Comparison of ENCODE assay signal across 24 cellular contexts in the genomic region with DNA sequence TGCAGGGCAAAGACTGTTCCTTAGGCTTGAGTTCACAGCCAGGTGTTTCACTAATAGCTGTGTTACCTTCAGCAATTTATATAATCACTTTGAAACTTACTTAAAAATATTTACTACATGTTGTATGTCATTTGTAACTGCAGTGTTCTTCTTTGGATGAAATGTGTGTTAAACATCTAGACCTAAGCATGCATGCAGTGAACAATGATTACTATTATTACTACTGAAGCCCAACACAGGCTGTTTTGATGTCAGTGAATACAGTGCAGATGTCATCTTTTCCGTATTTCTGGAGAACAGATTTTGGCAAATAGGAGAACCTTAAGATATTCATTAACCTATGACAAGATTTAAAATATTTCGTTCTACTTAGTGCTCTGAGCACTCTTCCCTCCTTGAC.
"Had no signal": no experiment of that assay in that cellular context is flagged by ENCODE, and none has a peak within 500 bp of the region (broad histone marks: within the 10 kb centered on the region; RNA-seq: fewer than 3 reads in every experiment).

No MANE protein-coding gene starts in this region.

- H3K27me3 ChIP-seq: right lobe of liver, tibial artery, upper lobe of right lung had no signal

- H3K27ac ChIP-seq: left lung, lower lobe of right lung, pancreas, psoas muscle, right lobe of liver, thoracic aorta, tibial artery, upper lobe of right lung had no signal

- H3K27ac Mint-ChIP-seq: immature natural killer cell; naive thymus-derived CD8-positive, alpha-beta T cell; nephron; stimulated activated effector memory CD8-positive, alpha-beta T cell treated with anti-CD3 and anti-CD28 coated beads, Interleukin-12 subunit alpha, Interleukin-12 subunit beta, amount 100 ng/mL, for 72 hours; stimulated activated naive CD8-positive, alpha-beta T cell treated with anti-CD3 and anti-CD28 coated beads, Interleukin-15, Interleukin-2, amounts not matched to agents 100 ng/mL and 50 ng/mL, for 24 hours had no signal

- H3K4me3 ChIP-seq: left lung, lower lobe of right lung, pancreas, psoas muscle, right lobe of liver, smooth muscle cell, thoracic aorta, tibial artery, upper lobe of right lung had no signal

- H3K4me1 ChIP-seq: left lung, lower lobe of right lung, psoas muscle, right lobe of liver, tibial artery, upper lobe of right lung had no signal

- H3K36me3 Mint-ChIP-seq: immature natural killer cell; naive thymus-derived CD8-positive, alpha-beta T cell; stimulated activated effector memory CD8-positive, alpha-beta T cell treated with anti-CD3 and anti-CD28 coated beads, Interleukin-12 subunit alpha, Interleukin-12 subunit beta, amount 100 ng/mL, for 72 hours had no signal

- H3K9me3 ChIP-seq: left lung, lower lobe of right lung, pancreas, psoas muscle, right lobe of liver, thoracic aorta, tibial artery, upper lobe of right lung had no signal

- H3K4me1 Mint-ChIP-seq: immature natural killer cell; naive thymus-derived CD8-positive, alpha-beta T cell; nephron; stimulated activated effector memory CD8-positive, alpha-beta T cell treated with anti-CD3 and anti-CD28 coated beads, Interleukin-12 subunit alpha, Interleukin-12 subunit beta, amount 100 ng/mL, for 72 hours had no signal

- H3K4me3 Mint-ChIP-seq: immature natural killer cell; naive thymus-derived CD8-positive, alpha-beta T cell; nephron; neural crest cell; stimulated activated effector memory CD8-positive, alpha-beta T cell treated with anti-CD3 and anti-CD28 coated beads, Interleukin-12 subunit alpha, Interleukin-12 subunit beta, amount 100 ng/mL, for 72 hours; stimulated activated naive CD8-positive, alpha-beta T cell treated with anti-CD3 and anti-CD28 coated beads, Interleukin-15, Interleukin-2, amounts not matched to agents 100 ng/mL and 50 ng/mL, for 24 hours had no signal

- DNase-seq: hypothalamus; immature natural killer cell; kidney; left colon; left lung; lower lobe of right lung; mammary epithelial cell; mesenchymal stem cell; naive thymus-derived CD8-positive, alpha-beta T cell; nucleus accumbens; pancreas; psoas muscle; right lobe of liver; stimulated activated CD4-positive, alpha-beta T cell treated with anti-CD3 and anti-CD28 coated beads, Interleukin-4, amount 100 ng/mL, for 24 hours; stimulated activated naive CD4-positive, alpha-beta T cell; tibial artery; trophoblast cell; upper lobe of right lung had no signal

- H3K36me3 ChIP-seq: left lung, lower lobe of right lung, pancreas, right lobe of liver, thoracic aorta, tibial artery, upper lobe of right lung had no signal

- H3K9me3 Mint-ChIP-seq: immature natural killer cell; naive thymus-derived CD8-positive, alpha-beta T cell; nephron; neural crest cell; stimulated activated effector memory CD8-positive, alpha-beta T cell treated with anti-CD3 and anti-CD28 coated beads, Interleukin-12 subunit alpha, Interleukin-12 subunit beta, amount 100 ng/mL, for 72 hours; stimulated activated naive CD8-positive, alpha-beta T cell treated with anti-CD3 and anti-CD28 coated beads, Interleukin-15, Interleukin-2, amounts not matched to agents 100 ng/mL and 50 ng/mL, for 24 hours had no signal
